In genomic region chr2:88452980-88453582, GRCh38 we compare ENCODE assay signal across 10 cellular contexts. TPM values are rescaled to one million over a fixed set of nuclear protein-coding genes. Genes with fewer than 3 reads are reported as not detected.
DNase-seq lines count a peak whose midpoint lies in the region; ATAC-seq and TF ChIP-seq lines count a peak whose summit lies in the region.
"Had no signal": no experiment of that assay in that cellular context is flagged by ENCODE, and none has a peak within 500 bp of the region (broad histone marks: within the 10 kb centered on the region; RNA-seq: fewer than 3 reads in every experiment).

No MANE protein-coding gene starts in this region.

- H3K36me3 Mint-ChIP-seq in activated T-cell treated with anti-CD3 and anti-CD28 coated beads, Interleukin-2, amount 50 U/mL, for 4 hours (ENCODE audit: insufficient read depth), result no peaks in the 10 kb centered on the region
- peaks cover 3% of the 10 kb centered on the region for H3K36me3 Mint-ChIP-seq in activated naive CD4-positive, alpha-beta T cell treated with anti-CD3 and anti-CD28 coated beads, Interleukin-2, amount 10 ng/mL, durations not matched to agents 7 days and 5 days

- H3K27me3 ChIP-seq in iPS DF 6.9 (ENCODE audit: control insufficient read depth, insufficient read depth, low read length) (peaks cover 11% of the 10 kb centered on the region), testis (no peaks in the 10 kb centered on the region)

- CTCF ChIA-PET in activated naive CD4-positive, alpha-beta T cell treated with anti-CD3 and anti-CD28 coated beads, Interleukin-2, amount 10 ng/mL, durations not matched to agents 7 days and 5 days (lab: Charles Lee), result no interaction called here

- peaks cover 7% of the 10 kb centered on the region for H3K4me1 Mint-ChIP-seq in activated T-cell treated with anti-CD3 and anti-CD28 coated beads, Interleukin-2, amount 50 U/mL, for 4 hours (ENCODE audit: low read depth)
- H3K4me1 Mint-ChIP-seq in activated naive CD4-positive, alpha-beta T cell treated with anti-CD3 and anti-CD28 coated beads, Interleukin-2, amount 10 ng/mL, durations not matched to agents 7 days and 5 days, result peaks cover 9% of the 10 kb centered on the region

- peak overlapping the region; percentile 80; the same call in 1 of the 2 replicates for H3K4me3 ChIP-seq in iPS DF 6.9 (ENCODE audit: low read length)
- peak overlapping the region; percentile 10 to 29 for H3K4me3 ChIP-seq in testis

- no peak for DNase-seq in activated T-cell treated with anti-CD3 and anti-CD28 coated beads, Interleukin-2, amount 50 U/mL, for 4 hours
- DNase-seq in activated T-cell treated with anti-CD3 and anti-CD28 coated beads for 4 hours, result no peak
- DNase-seq in activated naive CD4-positive, alpha-beta T cell treated with anti-CD3 and anti-CD28 coated beads, Interleukin-2, amount 10 ng/mL, durations not matched to agents 7 days and 5 days, result no peak
- DNase-seq in iPS DF 6.9 (ENCODE audit: low read depth, low spot score), result no peak
- DNase-seq in testis, result no peak
- DNase-seq in AG08395 (ENCODE audit: low spot score), result no peak
- DNase-seq in stimulated activated CD4-positive, alpha-beta T cell treated with anti-CD3 and anti-CD28 coated beads, Interleukin-1b, Interleukin-23, amount 100 ng/mL, for 48 hours, result no peak
- DNase-seq: Calu3 had no signal

- peaks cover 3% of the 10 kb centered on the region; the same call in 1 of the 2 replicates for H3K4me1 ChIP-seq in iPS DF 6.9 (ENCODE audit: control insufficient read depth, insufficient read depth, low read length)
- no peaks in the 10 kb centered on the region for H3K4me1 ChIP-seq in testis

- peaks cover 3% of the 10 kb centered on the region; the same call in 1 of the 2 replicates for H3K36me3 ChIP-seq in iPS DF 6.9 (ENCODE audit: control insufficient read depth, insufficient read depth, low read length)
- no peaks in the 10 kb centered on the region for H3K36me3 ChIP-seq in testis (ENCODE audit: low read depth, missing control alignments)

- TF ChIP-seq CTCF in testis (IDR thresholded peaks at IDR 0.05), result no peak

- WGBS in iPS DF 6.9 (ENCODE audit: insufficient coverage, insufficient read length), result no CpG with 5 or more reads among the region's 29 CpGs
- 5% methylated on average over 29 of the region's 29 CpGs for WGBS in testis, 2 donors

- no peak overlapping the region for H3K27ac Mint-ChIP-seq in activated naive CD4-positive, alpha-beta T cell treated with anti-CD3 and anti-CD28 coated beads, Interleukin-2, amount 10 ng/mL, durations not matched to agents 7 days and 5 days

- no peaks in the 10 kb centered on the region for H3K9me3 Mint-ChIP-seq in activated T-cell treated with anti-CD3 and anti-CD28 coated beads, Interleukin-2, amount 50 U/mL, for 4 hours
- H3K9me3 Mint-ChIP-seq in activated naive CD4-positive, alpha-beta T cell treated with anti-CD3 and anti-CD28 coated beads, Interleukin-2, amount 10 ng/mL, durations not matched to agents 7 days and 5 days, result no peaks in the 10 kb centered on the region

- H3K9me3 ChIP-seq in iPS DF 6.9 (ENCODE audit: control insufficient read depth, insufficient read depth, low read length) (no peaks in the 10 kb centered on the region), testis (no peaks in the 10 kb centered on the region)

- H3K27me3 Mint-ChIP-seq in activated T-cell treated with anti-CD3 and anti-CD28 coated beads, Interleukin-2, amount 50 U/mL, for 4 hours (ENCODE audit: low read depth), result peaks cover 69% of the 10 kb centered on the region
- peaks cover 59% of the 10 kb centered on the region for H3K27me3 Mint-ChIP-seq in activated naive CD4-positive, alpha-beta T cell treated with anti-CD3 and anti-CD28 coated beads, Interleukin-2, amount 10 ng/mL, durations not matched to agents 7 days and 5 days

- H3K27ac ChIP-seq in iPS DF 6.9 (ENCODE audit: low read length) (no peak overlapping the region), testis (no peak overlapping the region)
- H3K27ac ChIP-seq: VCaP had no signal

- intact Hi-C loops in testis (cut with DNase I; ENCODE audit: low total_unique reads), result no loop called here

- H3K4me3 Mint-ChIP-seq in activated T-cell treated with anti-CD3 and anti-CD28 coated beads, Interleukin-2, amount 50 U/mL, for 4 hours, result peak overlapping the region; percentile 63
- H3K4me3 Mint-ChIP-seq in activated naive CD4-positive, alpha-beta T cell treated with anti-CD3 and anti-CD28 coated beads, Interleukin-2, amount 10 ng/mL, durations not matched to agents 7 days and 5 days, result peak overlapping the region; percentile 50

- no peak for TF ChIP-seq POLR2A in testis (IDR thresholded peaks at IDR 0.05)

- no peak for ATAC-seq in activated T-cell treated with anti-CD3 and anti-CD28 coated beads, Interleukin-2, amount 50 U/mL, for 4 hours
- no peak for ATAC-seq in HG03139 (IDR thresholded peaks at IDR 0.05; ENCODE audit: unreplicated experiment)

RNA-seq across cellular contexts. Expression of gene FOXI3, which starts 0.6 kb away (rescaled TPM):
- total RNA-seq in activated T-cell treated with anti-CD3 and anti-CD28 coated beads, Interleukin-2, amount 50 U/mL, for 4 hours, result not detected
- 1 to 10 TPM; 2.3 to 3.2 TPM for total RNA-seq in testis
- 0.84 TPM for polyA plus RNA-seq in testis (ENCODE audit: insufficient read depth, low read depth, low replicate concordance)
- total RNA-seq: Calu3 had no signal
